Comparison of ENCODE assay signal across 26 cellular contexts in the genomic region with DNA sequence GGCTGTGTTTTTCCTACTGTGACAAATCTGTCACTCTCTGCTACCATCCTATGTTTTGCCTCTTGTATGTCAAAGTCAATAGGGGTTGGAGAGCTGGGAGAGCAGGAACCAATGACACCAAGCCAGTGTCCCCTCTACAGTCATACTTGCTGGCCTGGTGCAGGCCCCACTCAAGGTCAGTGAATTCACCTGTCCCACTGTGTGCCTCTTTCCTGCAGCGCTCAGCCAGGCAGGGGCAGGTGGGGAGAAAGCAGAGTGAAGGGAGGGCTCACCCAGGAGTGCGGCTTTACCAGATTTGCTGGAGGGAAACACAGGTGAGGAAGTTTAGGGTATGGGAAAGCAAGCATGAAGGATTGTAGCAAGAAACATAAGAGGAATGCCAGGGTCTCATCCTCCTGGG.
"Had no signal": no experiment of that assay in that cellular context is flagged by ENCODE, and none has a peak within 500 bp of the region (broad histone marks: within the 10 kb centered on the region; RNA-seq: fewer than 3 reads in every experiment).

No MANE protein-coding gene starts in this region.

- H3K4me3 Mint-ChIP-seq: activated CD8-positive, alpha-beta memory T cell treated with anti-CD3 and anti-CD28 coated beads, Interleukin-2, amount 10 ng/mL, durations not matched to agents 7 days and 5 days; activated naive CD8-positive, alpha-beta T cell; brain had no signal

- H3K27me3 Mint-ChIP-seq: activated naive CD8-positive, alpha-beta T cell had no signal

- H3K27ac ChIP-seq: SJSA1 had no signal

- H3K36me3 ChIP-seq: MG63, SJSA1 had no signal

- H3K4me1 ChIP-seq: SJSA1 had no signal

- H3K27me3 ChIP-seq: MG63 had no signal

- H3K4me3 ChIP-seq: MG63, SJSA1 had no signal

- ATAC-seq: activated CD4-positive, CD25-positive, alpha-beta regulatory T cell treated with anti-CD3 and anti-CD28 coated beads, Interleukin-2, amount 50 U/mL, for 24 hours; activated CD8-positive, alpha-beta memory T cell treated with anti-CD3 and anti-CD28 coated beads, Interleukin-2, amount 10 ng/mL, durations not matched to agents 7 days and 5 days; Panc1; Right ventricle myocardium inferior; SK-N-SH treated with all-trans-retinoic acid at 6 μM for 48 hours had no signal

- H3K9me3 Mint-ChIP-seq: activated T-helper 2 cell treated with anti-CD3 and anti-CD28 coated beads, Interferon-gamma antibody, Interleukin-2, Interleukin-4, amounts not matched to agents 10 μg/mL and 5 μg/mL and 100 μg/mL, durations not matched to agents 14 hours and 24 hours and 36 hours had no signal

- H3K27ac Mint-ChIP-seq: activated CD8-positive, alpha-beta memory T cell treated with anti-CD3 and anti-CD28 coated beads, Interleukin-2, amount 10 ng/mL, durations not matched to agents 7 days and 5 days; activated naive CD8-positive, alpha-beta T cell; activated T-helper 2 cell treated with anti-CD3 and anti-CD28 coated beads, Interferon-gamma antibody, Interleukin-2, Interleukin-4, amounts not matched to agents 10 μg/mL and 5 μg/mL and 100 μg/mL, durations not matched to agents 14 hours and 24 hours and 36 hours had no signal

- H3K36me3 Mint-ChIP-seq: activated CD8-positive, alpha-beta memory T cell treated with anti-CD3 and anti-CD28 coated beads, Interleukin-2, amount 10 ng/mL, durations not matched to agents 7 days and 5 days; brain had no signal

- DNase-seq: activated CD4-positive, alpha-beta T cell treated with anti-CD3 and anti-CD28 coated beads for 4 hours; activated CD4-positive, alpha-beta T cell treated with anti-CD3 and anti-CD28 coated beads, Interleukin-2, amount 50 U/mL, for 48 hours; activated CD8-positive, alpha-beta memory T cell treated with anti-CD3 and anti-CD28 coated beads, Interleukin-2, amount 10 ng/mL, durations not matched to agents 7 days and 5 days; activated naive CD4-positive, alpha-beta T cell; activated T-cell treated with anti-CD3 and anti-CD28 coated beads, Interleukin-2, amount 50 U/mL, for 48 hours; amygdala; MG63; MV-4-11; NCI-H1092 treated with DMSO at 0.1 percent for 48 hours; NCI-H1417 treated with DMSO at 0.1 percent for 48 hours; NCI-H1694; NCI-H2029; NCI-H510A treated with DMSO at 0.1 percent for 48 hours; NCI-H69; NK-92 treated with Interleukin-12 subunit alpha and Interleukin-12 subunit beta, amount 100 ng/mL, for 24 hours; OCI-M1; RPMI8226; SW 1271 had no signal

- H3K9me3 ChIP-seq: MG63, SJSA1 had no signal
